Comparison of ENCODE assay signal across 10 cellular contexts in genomic region chr7:75951506-75951905, GRCh38. TPM values are rescaled to one million over a fixed set of nuclear protein-coding genes. Genes with fewer than 3 reads are reported as not detected.
DNase-seq lines count a peak whose midpoint lies in the region; ATAC-seq and TF ChIP-seq lines count a peak whose summit lies in the region.
"Had no signal": no experiment of that assay in that cellular context is flagged by ENCODE, and none has a peak within 500 bp of the region (broad histone marks: within the 10 kb centered on the region; RNA-seq: fewer than 3 reads in every experiment).

No MANE protein-coding gene starts in this region.

- no peak overlapping the region for H3K4ac ChIP-seq in neuronal stem cell (ENCODE audit: low read length)

- H3K79me2 ChIP-seq in PC-9 (ENCODE audit: low read depth): peaks cover 27% of the 10 kb centered on the region

- H2AFZ ChIP-seq in PC-9: no peak overlapping the region
- H2AFZ ChIP-seq in neuronal stem cell (ENCODE audit: low read length): no peak overlapping the region

- H3K4me2 ChIP-seq in PC-9 (peak overlapping the region; percentile 34; the same call in 1 of the 2 replicates), neuronal stem cell (ENCODE audit: insufficient read depth, low read length, poor library complexity, severe bottlenecking) (no peak overlapping the region)

- no peak overlapping the region for H2BK120ac ChIP-seq in neuronal stem cell (ENCODE audit: low read depth, low read length)

- CTCF ChIA-PET in PC-9 (lab: Charles Lee): no interaction called here

- no peak overlapping the region for H3K27ac ChIP-seq in PC-9
- no peak overlapping the region for H3K27ac ChIP-seq in neuronal stem cell (replicated peaks; ENCODE audit: low read length)

- H3K79me1 ChIP-seq in neuronal stem cell (ENCODE audit: low read depth, low read length): peaks cover 9% of the 10 kb centered on the region

- peaks cover 24% of the 10 kb centered on the region for H3K4me1 ChIP-seq in PC-9 (replicated peaks; ENCODE audit: insufficient read depth)
- H3K4me1 ChIP-seq in neuronal stem cell (ENCODE audit: control insufficient read depth in 2 of 2, insufficient read depth in 1 of 2, low read depth in 1 of 2, low read length in 2 of 2): no peaks in the 10 kb centered on the region

- DNase-seq in CD1c-positive myeloid dendritic cell (ENCODE audit: extremely low spot score): peak; percentile 82
- peak; percentile 71 to 99 for DNase-seq in PC-9
- peak; percentile 76 for DNase-seq in fibroblast of peridontal ligament (ENCODE audit: extremely low read depth)
- DNase-seq in neuronal stem cell (ENCODE audit: low spot score): no peak
- DNase-seq in activated CD4-positive, alpha-beta T cell treated with anti-CD3 and anti-CD28 coated beads, Interleukin-2, amount 50 U/mL, for 1 hour: no peak
- DNase-seq: NCI-H1694; stimulated activated CD4-positive, alpha-beta T cell treated with anti-CD3 and anti-CD28 coated beads, Interleukin-15, amount 100 ng/mL, for 24 hours had no signal

- ATAC-seq in GM18870 (IDR thresholded peaks at IDR 0.05; ENCODE audit: unreplicated experiment) (no peak), GM19324 (IDR thresholded peaks at IDR 0.05; ENCODE audit: low FRiP score, unreplicated experiment) (no peak), HG03520 (IDR thresholded peaks at IDR 0.05; ENCODE audit: unreplicated experiment) (no peak)

- H3K14ac ChIP-seq in neuronal stem cell (ENCODE audit: low read length): no peak overlapping the region

- peak overlapping the region; percentile 3 for H3K18ac ChIP-seq in neuronal stem cell (ENCODE audit: low read length)

- H2BK5ac ChIP-seq in neuronal stem cell (ENCODE audit: low read length): no peak overlapping the region

- H2BK12ac ChIP-seq in neuronal stem cell (ENCODE audit: low read length): no peak overlapping the region

- WGBS in neuronal stem cell (ENCODE audit: extremely low coverage in 2 of 2, insufficient read length in 2 of 2, insufficient replicate concordance in 1 of 2), 2 donors: no CpG with 5 or more reads among the region's 5 CpGs

- no TSS peak for BruUV-seq in PC-9 (replicated peaks; lab: Mats Ljungman, UMichigan)

- H3K9me2 ChIP-seq in PC-9 (ENCODE audit: insufficient read depth): no peaks in the 10 kb centered on the region

- H4K20me1 ChIP-seq in PC-9 (ENCODE audit: insufficient read depth): no peaks in the 10 kb centered on the region

- POLR2A ChIA-PET in PC-9 (lab: Charles Lee; ENCODE audit: unreplicated experiment): interaction anchor here (0.5 kb wide), 1 partner anchor 1372 kb away, joined by 3 read pairs; no protein-coding TSS in a partner anchor

- no peak overlapping the region for H3K23ac ChIP-seq in neuronal stem cell (ENCODE audit: low read depth, low read length, poor library complexity)

- no peak overlapping the region for H3K4me3 ChIP-seq in PC-9
- no peak overlapping the region for H3K4me3 ChIP-seq in neuronal stem cell (ENCODE audit: low read length in 2 of 2)

- H4K91ac ChIP-seq in neuronal stem cell (ENCODE audit: low read depth, low read length, poor library complexity): no peak overlapping the region

- no peak for TF ChIP-seq CTCF in PC-9 (conservative IDR thresholded peaks at IDR 0.05)

- H3K9ac ChIP-seq in neuronal stem cell (ENCODE audit: low read depth, low read length, poor library complexity): no peak overlapping the region

- peaks cover 13% of the 10 kb centered on the region for H3K36me3 ChIP-seq in PC-9 (ENCODE audit: low read depth)
- peaks cover 14 to 41% of the 10 kb centered on the region in 2 donors for H3K36me3 ChIP-seq in neuronal stem cell (replicated peaks in 1 of 2; ENCODE audit: control insufficient read depth in 2 of 2, insufficient read depth in 2 of 2, low read length in 2 of 2)

- H4K8ac ChIP-seq in neuronal stem cell (ENCODE audit: low read depth, low read length): no peak overlapping the region

- H3F3A ChIP-seq in PC-9 (ENCODE audit: insufficient read depth, low read depth): peaks cover 31% of the 10 kb centered on the region

- H2AK5ac ChIP-seq in neuronal stem cell (ENCODE audit: low read depth, low read length): no peak overlapping the region

- intact Hi-C loops in PC-9 (cut with micrococcal nuclease; ENCODE audit: unreplicated experiment): no loop called here

- H3K27me3 ChIP-seq in PC-9 (ENCODE audit: insufficient read depth, low read depth) (no peaks in the 10 kb centered on the region), neuronal stem cell (ENCODE audit: control insufficient read depth in 3 of 3, insufficient read depth in 3 of 3, low read depth in 1 of 3, low read length in 3 of 3) (no peaks in the 10 kb centered on the region)

- H2BK15ac ChIP-seq in neuronal stem cell (ENCODE audit: low read length): no peak overlapping the region

- H3K9me3 ChIP-seq in PC-9 (ENCODE audit: insufficient read depth, low read depth) (peaks cover 2% of the 10 kb centered on the region), neuronal stem cell (replicated peaks in 1 of 2; ENCODE audit: control insufficient read depth in 2 of 2, insufficient read depth in 1 of 2, low read depth in 1 of 2, low read length in 2 of 2) (peaks cover 0 to 3% of the 10 kb centered on the region in 2 donors)

RNA-seq across cellular contexts. Expression of gene POR, which starts 36.6 kb away (rescaled TPM):
- total RNA-seq in PC-9 (2021): 151 and 205 TPM in 2 replicates
- 61.0 TPM for polyA plus RNA-seq in neuronal stem cell (2013, experiment 1 of 2)
- 62.9 TPM for polyA plus RNA-seq in neuronal stem cell (2013, experiment 2 of 2)

RNA-seq across cellular contexts. Expression of gene TMEM120A, which starts 42.9 kb away (rescaled TPM):
- total RNA-seq in PC-9 (2021): 26.9 and 27.0 TPM in 2 replicates
- 17.6 TPM for polyA plus RNA-seq in neuronal stem cell (2013, experiment 1 of 2)
- 17.4 TPM for polyA plus RNA-seq in neuronal stem cell (2013, experiment 2 of 2)

Comparison
In these comparisons a context has a peak if more than half of its experiments do, and no peak if none do; other contexts are left out.
1. DNase-seq: peak in CD1c-positive myeloid dendritic cell (single experiment), PC-9 (2 of 2) and fibroblast of peridontal ligament (single experiment); none in neuronal stem cell (single experiment) and activated CD4-positive, alpha-beta T cell treated with anti-CD3 and anti-CD28 coated beads, Interleukin-2, amount 50 U/mL, for 1 hour (single experiment).